26 cellular contexts compared by ENCODE assay signal in the genomic region with DNA sequence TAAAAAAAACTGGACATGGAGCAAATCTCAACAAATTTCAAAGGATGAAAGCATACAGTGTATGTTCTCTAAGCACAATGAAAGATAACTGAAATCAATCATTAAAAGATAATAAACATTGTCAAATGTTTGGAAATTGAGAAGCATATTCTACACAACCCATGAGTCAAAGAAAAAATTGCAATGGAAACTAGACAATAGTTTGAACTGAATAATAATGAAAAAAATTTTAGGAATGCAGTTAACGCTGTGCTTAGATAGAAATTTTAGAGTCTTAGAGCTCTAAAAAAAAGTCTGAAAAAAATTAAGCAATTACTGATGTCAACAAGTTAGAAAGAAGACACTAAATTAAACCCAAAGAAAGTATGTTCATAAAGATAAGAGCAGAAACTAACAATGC. TPM values are rescaled to one million over a fixed set of nuclear protein-coding genes. Genes with fewer than 3 reads are reported as not detected.
"Had no signal": no experiment of that assay in that cellular context is flagged by ENCODE, and none has a peak within 500 bp of the region (broad histone marks: within the 10 kb centered on the region; RNA-seq: fewer than 3 reads in every experiment).

No MANE protein-coding gene starts in this region.

- H3K27me3 ChIP-seq: ascending aorta, sigmoid colon, spleen, thyroid gland had no signal

- H3K4me1 ChIP-seq: ascending aorta, left ventricle myocardium inferior, sigmoid colon, spleen, thyroid gland had no signal

- H3K4me3 ChIP-seq: ascending aorta, left ventricle myocardium inferior, sigmoid colon, spleen, thyroid gland had no signal

- H3K36me3 ChIP-seq: thyroid gland had no signal

- FAIRE-seq: bronchial epithelial cell had no signal

- H3K27ac ChIP-seq: ascending aorta, left ventricle myocardium inferior, sigmoid colon, spleen, thyroid gland had no signal

- H3K27me3 Mint-ChIP-seq: activated naive CD4-positive, alpha-beta T cell treated with anti-CD3 and anti-CD28 coated beads, Interleukin-2, amount 10 ng/mL, durations not matched to agents 7 days and 5 days; activated naive CD8-positive, alpha-beta T cell treated with anti-CD3 and anti-CD28 coated beads, Interleukin-2, amount 50 U/mL, for 24 hours; dendritic cell treated with granulocyte-macrophage colony-stimulating factor and Interleukin-4, amounts not matched to agents 40 ng/mL and 50 ng/mL, for 4 days; stimulated activated naive B cell treated with anti-CD40 and anti-IgM and Interleukin-4, amounts not matched to agents 10 μg/mL and 1 μg/mL and 100 μg/mL, for 72 hours had no signal

- H3K4me1 Mint-ChIP-seq: activated naive CD4-positive, alpha-beta T cell treated with anti-CD3 and anti-CD28 coated beads, Interleukin-2, amount 10 ng/mL, durations not matched to agents 7 days and 5 days; activated naive CD8-positive, alpha-beta T cell treated with anti-CD3 and anti-CD28 coated beads, Interleukin-2, amount 50 U/mL, for 24 hours; nephron; stimulated activated naive B cell treated with anti-CD40 and anti-IgM and Interleukin-4, amounts not matched to agents 10 μg/mL and 1 μg/mL and 100 μg/mL, for 72 hours had no signal

- H3K9me3 ChIP-seq: sigmoid colon, thyroid gland had no signal

- DNase-seq: activated CD4-positive, alpha-beta T cell treated with anti-CD3 and anti-CD28 coated beads, Interleukin-2, amount 50 U/mL, for 1 hour; activated CD8-positive, alpha-beta memory T cell treated with anti-CD3 and anti-CD28 coated beads, Interleukin-2, amount 50 U/mL, for 4 hours; activated effector memory CD4-positive, alpha-beta T cell treated with Interleukin-2 at 50 U/mL for 16 hours; activated naive CD4-positive, alpha-beta T cell treated with anti-CD3 and anti-CD28 coated beads, Interleukin-2, amount 10 ng/mL, durations not matched to agents 7 days and 5 days; activated naive CD8-positive, alpha-beta T cell treated with anti-CD3 and anti-CD28 coated beads, Interleukin-2, amount 50 U/mL, for 24 hours; activated T-cell treated with anti-CD3 and anti-CD28 coated beads, Interleukin-2, amount 50 U/mL, for 48 hours; cerebellar nuclear complex; effector CD8-positive, alpha-beta T cell; foreskin melanocyte; hypothalamus; left ventricle myocardium inferior; mammary epithelial cell; midbrain; posterior cingulate gyrus; sigmoid colon; spleen; stimulated activated naive B cell treated with anti-CD40 and anti-IgM and Interleukin-4, amounts not matched to agents 10 μg/mL and 1 μg/mL and 100 μg/mL, for 72 hours; T-helper 1 cell; T-helper 9 cell; thyroid gland had no signal

- H3K9me3 Mint-ChIP-seq: activated naive CD8-positive, alpha-beta T cell treated with anti-CD3 and anti-CD28 coated beads, Interleukin-2, amount 50 U/mL, for 24 hours; dendritic cell treated with granulocyte-macrophage colony-stimulating factor and Interleukin-4, amounts not matched to agents 40 ng/mL and 50 ng/mL, for 4 days; stimulated activated naive B cell treated with anti-CD40 and anti-IgM and Interleukin-4, amounts not matched to agents 10 μg/mL and 1 μg/mL and 100 μg/mL, for 72 hours had no signal

- H3K4me3 Mint-ChIP-seq: activated naive CD4-positive, alpha-beta T cell treated with anti-CD3 and anti-CD28 coated beads, Interleukin-2, amount 10 ng/mL, durations not matched to agents 7 days and 5 days; activated naive CD8-positive, alpha-beta T cell treated with anti-CD3 and anti-CD28 coated beads, Interleukin-2, amount 50 U/mL, for 24 hours; dendritic cell treated with granulocyte-macrophage colony-stimulating factor and Interleukin-4, amounts not matched to agents 40 ng/mL and 50 ng/mL, for 4 days; nephron; stimulated activated naive B cell treated with anti-CD40 and anti-IgM and Interleukin-4, amounts not matched to agents 10 μg/mL and 1 μg/mL and 100 μg/mL, for 72 hours had no signal

- ATAC-seq: activated CD4-positive, CD25-positive, alpha-beta regulatory T cell treated with anti-CD3 and anti-CD28 coated beads, Interleukin-2, amount 50 U/mL, for 24 hours; activated naive CD8-positive, alpha-beta T cell treated with anti-CD3 and anti-CD28 coated beads, Interleukin-2, amount 50 U/mL, for 24 hours; esophagus mucosa; stimulated activated naive B cell treated with anti-CD40 and anti-IgM and Interleukin-4, amounts not matched to agents 10 μg/mL and 1 μg/mL and 100 μg/mL, for 72 hours had no signal

- H3K27ac Mint-ChIP-seq: activated naive CD4-positive, alpha-beta T cell treated with anti-CD3 and anti-CD28 coated beads, Interleukin-2, amount 10 ng/mL, durations not matched to agents 7 days and 5 days; activated naive CD8-positive, alpha-beta T cell treated with anti-CD3 and anti-CD28 coated beads, Interleukin-2, amount 50 U/mL, for 24 hours; dendritic cell treated with granulocyte-macrophage colony-stimulating factor and Interleukin-4, amounts not matched to agents 40 ng/mL and 50 ng/mL, for 4 days; nephron; stimulated activated naive B cell treated with anti-CD40 and anti-IgM and Interleukin-4, amounts not matched to agents 10 μg/mL and 1 μg/mL and 100 μg/mL, for 72 hours had no signal

RNA-seq across cellular contexts. Expression of gene HGD, which starts 44.7 kb away (rescaled TPM):
- total RNA-seq: esophagus mucosa had no signal
- polyA plus RNA-seq: mammary epithelial cell had no signal
